ENCODE assay signal across 6 cellular contexts in the genomic region with DNA sequence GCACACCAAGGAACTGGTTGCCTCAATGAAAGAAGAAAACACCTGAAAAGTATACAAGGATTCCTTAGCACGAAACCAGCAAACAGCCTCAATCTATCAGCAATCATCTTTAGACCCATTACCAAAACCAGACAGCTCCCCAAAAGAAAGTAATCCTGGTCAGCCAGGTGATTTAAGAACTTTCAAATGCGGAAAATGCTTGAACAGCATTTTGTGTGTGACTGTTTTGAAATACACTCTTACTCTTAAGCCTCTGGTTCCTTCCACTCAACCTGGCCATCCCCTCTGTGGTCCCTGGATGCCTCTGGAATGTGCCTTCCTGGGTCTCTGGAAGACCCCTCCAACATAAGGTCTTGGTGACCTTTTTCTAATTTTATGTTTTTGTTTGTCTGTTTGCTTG.
"Had no signal": no experiment of that assay in that cellular context is flagged by ENCODE, and none has a peak within 500 bp of the region (broad histone marks: within the 10 kb centered on the region; RNA-seq: fewer than 3 reads in every experiment).

No MANE protein-coding gene starts in this region.

- H3K4me3 Mint-ChIP-seq: GM23338, H9, IgD-negative memory B cell had no signal

- H2AFZ ChIP-seq: GM23338 had no signal

- H3K36me3 Mint-ChIP-seq: IgD-negative memory B cell had no signal

- H3K9me3 Mint-ChIP-seq: GM23338, H9 had no signal

- H3K27ac Mint-ChIP-seq: GM23338, H9, IgD-negative memory B cell had no signal

- FAIRE-seq: H1, H54 had no signal

- H3K4me3 ChIP-seq: GM23338 had no signal

- DNase-seq: H9, HCEC 1CT had no signal

- ATAC-seq: GM23338 had no signal

- H3K4me2 ChIP-seq: GM23338 had no signal
